In the genomic region with DNA sequence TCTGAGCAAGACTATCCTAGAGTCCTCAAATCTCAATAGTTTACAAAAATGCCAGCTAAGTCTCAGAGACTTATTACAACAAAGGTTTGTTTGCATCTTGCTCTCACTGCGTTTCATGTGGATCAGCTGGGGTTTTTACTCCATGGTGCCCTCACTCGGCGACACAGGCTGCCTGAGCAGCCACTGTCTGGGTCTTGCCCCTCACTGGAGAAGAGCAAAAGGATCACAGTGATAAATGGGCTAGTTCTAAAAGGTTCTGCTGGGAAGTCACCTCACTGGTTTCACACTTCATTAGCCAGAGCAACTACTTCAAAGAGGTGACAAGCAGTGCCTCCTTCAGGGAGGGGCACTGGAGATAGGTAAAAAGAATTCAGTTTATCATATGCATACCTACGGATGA, we compare ENCODE assay signal across 26 cellular contexts.
DNase-seq lines count a peak whose midpoint lies in the region; ATAC-seq and TF ChIP-seq lines count a peak whose summit lies in the region.
"Had no signal": no experiment of that assay in that cellular context is flagged by ENCODE, and none has a peak within 500 bp of the region (broad histone marks: within the 10 kb centered on the region; RNA-seq: fewer than 3 reads in every experiment).

No MANE protein-coding gene starts in this region.

- H3K9me3 ChIP-seq in SU-DHL-6 (ENCODE audit: insufficient read depth, low read length) = no peaks in the 10 kb centered on the region
- H3K9me3 ChIP-seq: left ventricle myocardium inferior had no signal

- H3K79me2 ChIP-seq in SU-DHL-6 (ENCODE audit: insufficient read depth, low read length) = no peaks in the 10 kb centered on the region

- H3K4me3 ChIP-seq in SU-DHL-6 (ENCODE audit: insufficient read depth, low read length, poor library complexity, severe bottlenecking) = no peak overlapping the region
- H3K4me3 ChIP-seq: left ventricle myocardium inferior, PC-9 had no signal

- ATAC-seq in HG02852 (IDR thresholded peaks at IDR 0.05; ENCODE audit: unreplicated experiment) (no peak), GM21515 (IDR thresholded peaks at IDR 0.05; ENCODE audit: unreplicated experiment) (no peak), GM21528 (IDR thresholded peaks at IDR 0.05; ENCODE audit: low FRiP score, unreplicated experiment) (no peak)
- ATAC-seq: activated naive CD4-positive, alpha-beta T cell treated with anti-CD3 and anti-CD28 coated beads, Interleukin-2, amount 50 U/mL, for 72 hours; activated T-helper 17 cell treated with anti-CD3 and anti-CD28 coated beads, Interleukin-2, amount 50 U/mL, for 72 hours; T-helper 17 cell had no signal

- no peaks in the 10 kb centered on the region for H3K27me3 ChIP-seq in SU-DHL-6 (ENCODE audit: low read length)

- H3K27ac ChIP-seq in SU-DHL-6 (ENCODE audit: low read depth, low read length) = no peak overlapping the region
- H3K27ac ChIP-seq: left ventricle myocardium inferior, PC-9, VCaP had no signal

- peak overlapping the region; percentile 5 for H2AFZ ChIP-seq in SU-DHL-6 (ENCODE audit: low read depth, low read length, severe bottlenecking)
- H2AFZ ChIP-seq: PC-9 had no signal

- H3K9me2 ChIP-seq in SU-DHL-6 (replicated peaks; ENCODE audit: insufficient read depth, low read length) = no peaks in the 10 kb centered on the region

- no peak overlapping the region for H3K9ac ChIP-seq in SU-DHL-6 (ENCODE audit: low read length)

- peak; percentile 64 for DNase-seq in ELF-1 (ENCODE audit: low read depth, low spot score)
- DNase-seq in HT1080 (ENCODE audit: low read depth) = peak; percentile 49
- peak; percentile 1 for DNase-seq in kidney glomerular epithelial cell (lab: John Stamatoyannopoulos, UW)
- DNase-seq in stimulated activated CD4-positive, alpha-beta T cell treated with anti-CD3 and anti-CD28 coated beads, Interleukin-15, amount 100 ng/mL, for 24 hours = no peak
- DNase-seq: activated CD4-positive, alpha-beta T cell treated with anti-CD3 and anti-CD28 coated beads, Interleukin-2, amount 50 U/mL, for 1 hour; aorta; caudate nucleus; CD4-positive, CD25-positive, alpha-beta regulatory T cell; dermis blood vessel endothelial cell; GOT3; head of caudate nucleus; KG1; left ventricle myocardium inferior; midbrain; MV-4-11; NCI-H1694; NCI-H2227 treated with DMSO at 0.1 percent for 48 hours; PC-9; T-helper 17 cell had no signal

- no peaks in the 10 kb centered on the region for H3K36me3 ChIP-seq in SU-DHL-6 (ENCODE audit: low read length)
- H3K36me3 ChIP-seq: left ventricle myocardium inferior had no signal

- H3K4me2 ChIP-seq in SU-DHL-6 (ENCODE audit: low read depth, low read length, poor library complexity, severe bottlenecking) = no peak overlapping the region
- H3K4me2 ChIP-seq: PC-9 had no signal

- no peaks in the 10 kb centered on the region for H4K20me1 ChIP-seq in SU-DHL-6 (ENCODE audit: low read depth, low read length)

- no peak for TF ChIP-seq CTCF in SU-DHL-6 (IDR thresholded peaks at IDR 0.05; ENCODE audit: insufficient read depth, low read length, poor library complexity, severe bottlenecking)

- no peaks in the 10 kb centered on the region for H3F3A ChIP-seq in SU-DHL-6 (ENCODE audit: insufficient read depth)
